In the genomic region with DNA sequence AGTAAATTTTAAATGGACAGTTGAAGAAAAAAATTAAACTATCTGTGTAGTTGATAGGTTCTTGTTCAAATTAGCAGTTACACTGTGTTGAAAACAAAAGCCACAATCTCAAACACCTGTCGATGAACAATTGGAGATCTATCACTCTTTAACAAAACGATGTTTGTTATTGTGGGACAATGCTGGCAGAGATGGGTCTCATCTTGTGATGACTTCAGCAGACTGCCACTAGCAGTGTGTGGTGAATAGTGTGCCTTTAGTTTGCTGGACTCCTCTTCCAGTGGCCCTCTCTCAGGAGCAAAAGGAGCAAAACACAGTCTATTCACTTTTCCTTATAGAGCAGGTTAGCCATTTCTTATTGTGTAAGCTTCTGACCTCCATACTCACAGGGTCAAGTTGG, we compare ENCODE assay signal across 15 cellular contexts.
"Had no signal": no experiment of that assay in that cellular context is flagged by ENCODE, and none has a peak within 500 bp of the region (broad histone marks: within the 10 kb centered on the region; RNA-seq: fewer than 3 reads in every experiment).

No MANE protein-coding gene starts in this region.

- H3K4me3 Mint-ChIP-seq: activated naive CD4-positive, alpha-beta T cell treated with anti-CD3 and anti-CD28 coated beads, Interleukin-2, amount 10 ng/mL, durations not matched to agents 7 days and 5 days; activated T-cell treated with anti-CD3 and anti-CD28 coated beads, Interleukin-2, amount 50 U/mL, for 24 hours; nephron had no signal

- DNase-seq: activated CD4-positive, alpha-beta T cell treated with anti-CD3 and anti-CD28 coated beads, Interleukin-2, amount 50 U/mL, for 48 hours; activated CD4-positive, CD25-positive, alpha-beta regulatory T cell treated with anti-CD3 and anti-CD28 coated beads, Interleukin-2, amount 50 U/mL, for 72 hours; activated naive CD4-positive, alpha-beta T cell treated with anti-CD3 and anti-CD28 coated beads, Interleukin-2, amount 10 ng/mL, durations not matched to agents 7 days and 5 days; activated T-cell treated with anti-CD3 and anti-CD28 coated beads, Interleukin-2, amount 50 U/mL, for 24 hours; colonic mucosa; effector CD4-positive, alpha-beta T cell; foreskin keratinocyte; left ventricle myocardium superior; mesenchymal stem cell; stimulated activated CD4-positive, alpha-beta T cell treated with anti-CD3 and anti-CD28 coated beads, Interleukin-12 subunit alpha, Interleukin-12 subunit beta, amount 100 ng/mL, for 4 hours; stimulated activated CD4-positive, alpha-beta T cell treated with anti-CD3 and anti-CD28 coated beads, Interleukin-2, amount 100 ng/mL, for 24 hours; T-helper 1 cell; tibial artery had no signal

- H3K36me3 Mint-ChIP-seq: activated naive CD4-positive, alpha-beta T cell treated with anti-CD3 and anti-CD28 coated beads, Interleukin-2, amount 10 ng/mL, durations not matched to agents 7 days and 5 days had no signal

- FAIRE-seq: urothelium cell line had no signal

- H3K4me1 Mint-ChIP-seq: activated naive CD4-positive, alpha-beta T cell treated with anti-CD3 and anti-CD28 coated beads, Interleukin-2, amount 10 ng/mL, durations not matched to agents 7 days and 5 days; nephron had no signal

- H3K9me3 Mint-ChIP-seq: activated T-cell treated with anti-CD3 and anti-CD28 coated beads, Interleukin-2, amount 50 U/mL, for 24 hours had no signal

- H3K27ac Mint-ChIP-seq: activated naive CD4-positive, alpha-beta T cell treated with anti-CD3 and anti-CD28 coated beads, Interleukin-2, amount 10 ng/mL, durations not matched to agents 7 days and 5 days; activated T-cell treated with anti-CD3 and anti-CD28 coated beads, Interleukin-2, amount 50 U/mL, for 24 hours; nephron had no signal
